10 cellular contexts compared by ENCODE assay signal in genomic region chr6:109687271-109687721, GRCh38. TPM values are rescaled to one million over a fixed set of nuclear protein-coding genes. Genes with fewer than 3 reads are reported as not detected.
DNase-seq lines count a peak whose midpoint lies in the region; ATAC-seq and TF ChIP-seq lines count a peak whose summit lies in the region.
"Had no signal": no experiment of that assay in that cellular context is flagged by ENCODE, and none has a peak within 500 bp of the region (broad histone marks: within the 10 kb centered on the region; RNA-seq: fewer than 3 reads in every experiment).

No MANE protein-coding gene starts in this region.

- no peaks in the 10 kb centered on the region for H3K27me3 ChIP-seq in CD4-positive, CD25-positive, alpha-beta regulatory T cell (ENCODE audit: control insufficient read depth, insufficient read depth, low read length)

- peaks cover 0 to 3% (median 0%) of the 10 kb centered on the region in 7 donors for H3K9me3 Mint-ChIP-seq in CD4-positive, CD25-positive, alpha-beta regulatory T cell
- no peaks in the 10 kb centered on the region for H3K9me3 Mint-ChIP-seq in activated naive CD8-positive, alpha-beta T cell (ENCODE audit: low read depth)

- no peaks in the 10 kb centered on the region for H3K27me3 Mint-ChIP-seq in CD4-positive, CD25-positive, alpha-beta regulatory T cell
- no peaks in the 10 kb centered on the region for H3K27me3 Mint-ChIP-seq in activated naive CD8-positive, alpha-beta T cell

- no peak for DNase-seq in CD4-positive, CD25-positive, alpha-beta regulatory T cell
- peak; percentile 88 for DNase-seq in HFF-Myc (ENCODE audit: extremely low read depth, low read depth)
- DNase-seq in kidney glomerular epithelial cell (lab: John Stamatoyannopoulos, UW): peak; percentile 69
- no peak for DNase-seq in activated gamma-delta T cell treated with Interleukin-2 at 50 U/mL for 16 hours
- no peak for DNase-seq in NCI-H69 (lab: John Stamatoyannopoulos, UW)
- DNase-seq: NCI-H1436 treated with DMSO at 0.1 percent for 48 hours had no signal

- no peak for ATAC-seq in CD4-positive, CD25-positive, alpha-beta regulatory T cell (ENCODE audit: low read depth in 2 of 2)
- ATAC-seq in HG03196 (IDR thresholded peaks at IDR 0.05; ENCODE audit: unreplicated experiment) (no peak), HG03159 (IDR thresholded peaks at IDR 0.05; ENCODE audit: unreplicated experiment) (no peak)

- H3K36me3 Mint-ChIP-seq in CD4-positive, CD25-positive, alpha-beta regulatory T cell: peaks cover 12% of the 10 kb centered on the region
- peaks cover 2% of the 10 kb centered on the region for H3K36me3 Mint-ChIP-seq in activated naive CD8-positive, alpha-beta T cell

- H3K4me3 Mint-ChIP-seq in CD4-positive, CD25-positive, alpha-beta regulatory T cell: peak overlapping the region in 1 of 4 donors; percentile 1
- peak overlapping the region; percentile 8 for H3K4me3 Mint-ChIP-seq in activated naive CD8-positive, alpha-beta T cell

- peaks cover 5 to 34% (median 17%) of the 10 kb centered on the region in 4 donors for H3K4me1 Mint-ChIP-seq in CD4-positive, CD25-positive, alpha-beta regulatory T cell
- peaks cover 42% of the 10 kb centered on the region for H3K4me1 Mint-ChIP-seq in activated naive CD8-positive, alpha-beta T cell (ENCODE audit: low read depth)

- TF ChIP-seq CTCF in HFF-Myc (IDR thresholded peaks at IDR 0.05; ENCODE audit: low read depth, low read length, missing control alignments): no peak

- no peaks in the 10 kb centered on the region for H3K36me3 ChIP-seq in CD4-positive, CD25-positive, alpha-beta regulatory T cell (ENCODE audit: control insufficient read depth, insufficient read depth, low read length)

- H3K4me3 ChIP-seq in CD4-positive, CD25-positive, alpha-beta regulatory T cell (ENCODE audit: low read depth, low read length): no peak overlapping the region
- H3K4me3 ChIP-seq in HFF-Myc (replicated peaks; ENCODE audit: low read depth, low read length): no peak overlapping the region
- H3K4me3 ChIP-seq: lung had no signal

- H3K27ac ChIP-seq in CD4-positive, CD25-positive, alpha-beta regulatory T cell (ENCODE audit: insufficient read depth, low read length, poor library complexity, severe bottlenecking): no peak overlapping the region

- H3K4me1 ChIP-seq in CD4-positive, CD25-positive, alpha-beta regulatory T cell (ENCODE audit: control insufficient read depth, insufficient read depth, low read length, poor library complexity, severe bottlenecking): peaks cover 17% of the 10 kb centered on the region

- peak overlapping the region in 2 of 3 donors; percentile 18 to 36 for H3K27ac Mint-ChIP-seq in CD4-positive, CD25-positive, alpha-beta regulatory T cell
- H3K27ac Mint-ChIP-seq in activated naive CD8-positive, alpha-beta T cell: peak overlapping the region; percentile 91

- no peaks in the 10 kb centered on the region for H3K9me3 ChIP-seq in CD4-positive, CD25-positive, alpha-beta regulatory T cell (ENCODE audit: control insufficient read depth in 2 of 2, low read length in 2 of 2)

RNA-seq across cellular contexts. Expression of gene AK9, which starts 3.7 kb away (rescaled TPM):
- total RNA-seq in CD4-positive, CD25-positive, alpha-beta regulatory T cell: 8.1 TPM
- 1 to 10 TPM; 4.3 to 8.2 (median 5.7) TPM for polyA plus RNA-seq in CD4-positive, CD25-positive, alpha-beta regulatory T cell

RNA-seq across cellular contexts. Expression of gene FIG4, which starts 3.8 kb away (rescaled TPM):
- total RNA-seq in CD4-positive, CD25-positive, alpha-beta regulatory T cell: 9.0 TPM
- polyA plus RNA-seq in CD4-positive, CD25-positive, alpha-beta regulatory T cell: 10 to 100 TPM; 13.8 to 20.0 (median 17.4) TPM

Comparison
In these comparisons a context has a peak if more than half of its experiments do, and no peak if none do; other contexts are left out.
1. DNase-seq: peak in HFF-Myc (single experiment) and kidney glomerular epithelial cell (single experiment); none in CD4-positive, CD25-positive, alpha-beta regulatory T cell (0 of 3), activated gamma-delta T cell treated with Interleukin-2 at 50 U/mL for 16 hours (single experiment) and NCI-H69 (single experiment).